Comparison of ENCODE assay signal across 4 cellular contexts in genomic region chr5:173434270-173434669, GRCh38.
"Had no signal": no experiment of that assay in that cellular context is flagged by ENCODE, and none has a peak within 500 bp of the region (broad histone marks: within the 10 kb centered on the region; RNA-seq: fewer than 3 reads in every experiment).

No MANE protein-coding gene starts in this region.

- H3K27ac ChIP-seq: HL-60 had no signal

- H3K4me3 ChIP-seq: GM23338 had no signal

- DNase-seq: H9, HCEC 1CT had no signal
